In genomic region chr2:3585239-3586109, GRCh38 we compare ENCODE assay signal across 11 cellular contexts. TPM values are rescaled to one million over a fixed set of nuclear protein-coding genes. Genes with fewer than 3 reads are reported as not detected.
DNase-seq lines count a peak whose midpoint lies in the region; ATAC-seq and TF ChIP-seq lines count a peak whose summit lies in the region.
"Had no signal": no experiment of that assay in that cellular context is flagged by ENCODE, and none has a peak within 500 bp of the region (broad histone marks: within the 10 kb centered on the region; RNA-seq: fewer than 3 reads in every experiment).

No MANE protein-coding gene starts in this region.

- TF ChIP-seq EP300 in gastroesophageal sphincter (IDR thresholded peaks at IDR 0.05) = no peak

- H3K36me3 ChIP-seq in adipocyte (ENCODE audit: control insufficient read depth, insufficient read depth, low read length, severe bottlenecking) (peaks cover 39% of the 10 kb centered on the region), gastroesophageal sphincter (peaks cover 0 to 33% of the 10 kb centered on the region in 2 donors)

- TF ChIP-seq CTCF in gastroesophageal sphincter (IDR thresholded peaks at IDR 0.05) (no peak), progenitor cell of endocrine pancreas (IDR thresholded peaks at IDR 0.05; ENCODE audit: unreplicated experiment) (no peak)

- DNase-seq in EH (ENCODE audit: low read depth) (peak; percentile 72), adipocyte (ENCODE audit: low read depth) (no peak), progenitor cell of endocrine pancreas (ENCODE audit: low spot score, unreplicated experiment) (no peak)
- no peak for DNase-seq in stimulated activated CD4-positive, alpha-beta T cell treated with anti-CD3 and anti-CD28 coated beads, Interleukin-2, amount 100 ng/mL, for 48 hours
- DNase-seq: effector memory CD8-positive, alpha-beta T cell; naive B cell had no signal

- peaks cover 18% of the 10 kb centered on the region for H3K36me3 Mint-ChIP-seq in progenitor cell of endocrine pancreas (ENCODE audit: insufficient read depth)

- H3K27ac Mint-ChIP-seq in progenitor cell of endocrine pancreas = peak overlapping the region; percentile 74
- H3K27ac Mint-ChIP-seq: effector memory CD8-positive, alpha-beta T cell; naive B cell had no signal

- H3K4me1 Mint-ChIP-seq in progenitor cell of endocrine pancreas (ENCODE audit: low read depth) = peaks cover 6% of the 10 kb centered on the region

- peak; percentile 80 for ATAC-seq in gastroesophageal sphincter
- no peak for ATAC-seq in GM21786 (IDR thresholded peaks at IDR 0.05; ENCODE audit: unreplicated experiment)
- ATAC-seq in HG03521 (IDR thresholded peaks at IDR 0.05; ENCODE audit: unreplicated experiment) = no peak
- no peak for ATAC-seq in HG02981 (IDR thresholded peaks at IDR 0.05; ENCODE audit: unreplicated experiment)
- ATAC-seq: effector memory CD8-positive, alpha-beta T cell had no signal

- TF ChIP-seq POLR2A in gastroesophageal sphincter (IDR thresholded peaks at IDR 0.05) = no peak

- peaks cover 7% of the 10 kb centered on the region for H3K9me3 Mint-ChIP-seq in progenitor cell of endocrine pancreas (ENCODE audit: low read depth)
- H3K9me3 Mint-ChIP-seq: effector memory CD8-positive, alpha-beta T cell; naive B cell had no signal

- peaks cover 32% of the 10 kb centered on the region for H3K4me1 ChIP-seq in adipocyte (ENCODE audit: control insufficient read depth, insufficient read depth, low read length)
- peaks cover 0 to 20% (median 14%) of the 10 kb centered on the region in 3 donors for H3K4me1 ChIP-seq in gastroesophageal sphincter

- no peak overlapping the region for H3K4me3 Mint-ChIP-seq in progenitor cell of endocrine pancreas (ENCODE audit: low read depth)
- H3K4me3 Mint-ChIP-seq: effector memory CD8-positive, alpha-beta T cell had no signal

- peak overlapping the region; percentile 86 for H3K9ac ChIP-seq in adipocyte (ENCODE audit: low read length)
- H3K9ac ChIP-seq: KMS-11 had no signal

- H3K27me3 ChIP-seq in adipocyte (replicated peaks; ENCODE audit: control insufficient read depth, insufficient read depth, low read length) = no peaks in the 10 kb centered on the region
- H3K27me3 ChIP-seq in gastroesophageal sphincter = no peaks in the 10 kb centered on the region

- WGBS in gastroesophageal sphincter (ENCODE audit: low coverage in 1 of 2), 2 donors = 22 to 62% methylated on average over 4 to 11 of the region's 29 CpGs

- no peaks in the 10 kb centered on the region for H3K9me3 ChIP-seq in adipocyte (ENCODE audit: control insufficient read depth, low read length)
- no peaks in the 10 kb centered on the region for H3K9me3 ChIP-seq in gastroesophageal sphincter

- H3K27ac ChIP-seq in gastroesophageal sphincter = peak overlapping the region; percentile 59 to 81 (median 77)
- H3K27ac ChIP-seq: KMS-11 had no signal

- no peaks in the 10 kb centered on the region for H3K27me3 Mint-ChIP-seq in progenitor cell of endocrine pancreas
- H3K27me3 Mint-ChIP-seq: effector memory CD8-positive, alpha-beta T cell; naive B cell had no signal

- H3K4me3 ChIP-seq in adipocyte (ENCODE audit: low read length) (peak overlapping the region; percentile 71), gastroesophageal sphincter (peak overlapping the region in 1 of 2 donors; percentile 35)

RNA-seq across cellular contexts. Expression of gene COLEC11, which starts 9.4 kb away (rescaled TPM):
- 1 to 10 TPM in 3 of 4 donors, under 1 TPM in 1; 0.57 to 5.0 (median 3.1) TPM for total RNA-seq in gastroesophageal sphincter
- not detected in 2 replicates for total RNA-seq in progenitor cell of endocrine pancreas

RNA-seq across cellular contexts. Expression of gene RPS7, which starts 10.4 kb away (rescaled TPM):
- total RNA-seq in gastroesophageal sphincter = 1,000 to 10,000 TPM; 1,117 to 3,164 (median 3,050) TPM
- total RNA-seq in progenitor cell of endocrine pancreas = 1,422 and 1,517 TPM in 2 replicates

RNA-seq across cellular contexts. Expression of gene RNASEH1, which starts 27.3 kb away (rescaled TPM):
- total RNA-seq in gastroesophageal sphincter (10 to 100 TPM; 28.1 to 46.2 (median 34.0) TPM), progenitor cell of endocrine pancreas (18.5 and 21.8 TPM in 2 replicates)
